8 cellular contexts compared by ENCODE assay signal in the genomic region with DNA sequence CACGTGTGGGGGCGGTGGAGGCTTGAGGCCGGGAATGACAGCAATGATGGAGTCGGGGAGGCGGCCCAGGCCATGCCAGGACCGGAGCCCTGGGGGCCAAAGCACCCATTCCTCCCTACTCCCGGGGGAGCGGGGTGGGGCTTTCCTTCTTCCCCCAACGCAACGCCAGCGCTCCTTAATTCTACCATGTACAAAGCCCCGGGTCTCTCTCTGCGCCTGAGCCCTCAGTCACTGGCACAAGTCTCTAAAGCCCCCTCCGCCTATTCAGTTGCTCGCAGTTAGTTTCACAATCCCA. TPM values are rescaled to one million over a fixed set of nuclear protein-coding genes. Genes with fewer than 3 reads are reported as not detected.
A peak's percentile ranks its signal among the peaks of the same experiment; 100 is the strongest.
DNase-seq lines count a peak whose midpoint lies in the region; ATAC-seq lines count a peak whose summit lies in the region.

No MANE protein-coding gene starts in this region.

- ATAC-seq in naive thymus-derived CD8-positive, alpha-beta T cell, result no peak
- no peak for ATAC-seq in HG03439 (IDR thresholded peaks at IDR 0.05; ENCODE audit: unreplicated experiment)

- H3K27me3 Mint-ChIP-seq in naive thymus-derived CD8-positive, alpha-beta T cell, result no peaks in the 10 kb centered on the region

- H3K9ac ChIP-seq in BLaER1 treated with 17β-estradiol and CSF1 and Interleukin-3, amounts not matched to agents 10 nM and 100 nM, result peak overlapping the region; percentile 61 to 80 (median 75); a peak in 21 of 22 replicates
- no peak overlapping the region for H3K9ac ChIP-seq in HUES48 (ENCODE audit: low read depth, low read length)

- peaks cover 0 to 14% (median 10%) of the 10 kb centered on the region in 11 experiments; a peak in 11 of 22 replicates for H4K20me1 ChIP-seq in BLaER1 treated with 17β-estradiol and CSF1 and Interleukin-3, amounts not matched to agents 10 nM and 100 nM

- POLR2A ChIA-PET in naive thymus-derived CD8-positive, alpha-beta T cell (lab: Charles Lee), result interaction anchor here (0.6 to 6.3 kb wide), 23 partner anchors 8 to 239 kb away, joined by 3 to 110 read pairs (median 5); a partner anchor contains a TSS

- peaks cover 26 to 43% (median 32%) of the 10 kb centered on the region in 4 donors for H3K4me1 Mint-ChIP-seq in naive thymus-derived CD8-positive, alpha-beta T cell

- no peaks in the 10 kb centered on the region for H3K27me3 ChIP-seq in BLaER1 treated with 17β-estradiol and CSF1 and Interleukin-3, amounts not matched to agents 10 nM and 100 nM
- H3K27me3 ChIP-seq in HUES48 (ENCODE audit: control insufficient read depth, insufficient read depth, low read length), result peaks cover 42% of the 10 kb centered on the region

- H3K9me3 ChIP-seq in BLaER1 treated with 17β-estradiol and CSF1 and Interleukin-3, amounts not matched to agents 10 nM and 100 nM (replicated peaks in 1 of 11), result peaks cover 0 to 6% (median 0%) of the 10 kb centered on the region in 11 experiments; a peak in 4 of 22 replicates
- no peaks in the 10 kb centered on the region for H3K9me3 ChIP-seq in HUES48 (ENCODE audit: control insufficient read depth, insufficient read depth, low read length)

- peaks cover 11 to 25% (median 18%) of the 10 kb centered on the region in 11 experiments for H3K36me3 ChIP-seq in BLaER1 treated with 17β-estradiol and CSF1 and Interleukin-3, amounts not matched to agents 10 nM and 100 nM
- no peaks in the 10 kb centered on the region for H3K36me3 ChIP-seq in HUES48 (ENCODE audit: control insufficient read depth, insufficient read depth, low read length)

- peak overlapping the region; percentile 58 to 72 (median 64) for H3K4me3 ChIP-seq in BLaER1 treated with 17β-estradiol and CSF1 and Interleukin-3, amounts not matched to agents 10 nM and 100 nM
- peak overlapping the region; percentile 63; the same call in 1 of the 2 replicates for H3K4me3 ChIP-seq in HUES48 (ENCODE audit: low read depth, low read length)

- H3K36me3 Mint-ChIP-seq in naive thymus-derived CD8-positive, alpha-beta T cell, result peaks cover 0 to 9% (median 0%) of the 10 kb centered on the region in 3 donors

- H3K27ac ChIP-seq in BLaER1 treated with 17β-estradiol and CSF1 and Interleukin-3, amounts not matched to agents 10 nM and 100 nM, result peak overlapping the region; percentile 55 to 85 (median 80); a peak in 21 of 22 replicates
- H3K27ac ChIP-seq in HUES48 (ENCODE audit: low read depth, low read length), result no peak overlapping the region
- peak overlapping the region; percentile 98 for H3K27ac ChIP-seq in caudate nucleus (ENCODE audit: low read depth, low read length)

- H3K4me3 Mint-ChIP-seq in naive thymus-derived CD8-positive, alpha-beta T cell, result peak overlapping the region; percentile 82 to 93 (median 88)

- no peaks in the 10 kb centered on the region for H3K9me3 Mint-ChIP-seq in naive thymus-derived CD8-positive, alpha-beta T cell

- peak overlapping the region; percentile 79 to 96 (median 90) for H3K27ac Mint-ChIP-seq in naive thymus-derived CD8-positive, alpha-beta T cell

- H3K4me2 ChIP-seq in BLaER1 treated with 17β-estradiol and CSF1 and Interleukin-3, amounts not matched to agents 10 nM and 100 nM, result peak overlapping the region; percentile 85 to 99 (median 93)

- peak in 3 of 61 donors; percentile 32 to 58 (median 47) for DNase-seq in caudate nucleus (lab: John Stamatoyannopoulos, UW)
- no peak for DNase-seq in naive thymus-derived CD8-positive, alpha-beta T cell
- DNase-seq in NCI-H1436 (lab: John Stamatoyannopoulos, UW), result no peak
- no peak for DNase-seq in stimulated activated CD8-positive, alpha-beta memory T cell treated with anti-CD3 and anti-CD28 coated beads, Interleukin-4, amount 100 ng/mL, for 48 hours
- no peak for DNase-seq in retina

- peaks cover 45 to 74% (median 59%) of the 10 kb centered on the region in 10 experiments for H3K4me1 ChIP-seq in BLaER1 treated with 17β-estradiol and CSF1 and Interleukin-3, amounts not matched to agents 10 nM and 100 nM
- peaks cover 5% of the 10 kb centered on the region; the same call in 1 of the 2 replicates for H3K4me1 ChIP-seq in HUES48 (ENCODE audit: control insufficient read depth, insufficient read depth, low read length)

RNA-seq across cellular contexts. Expression of a gene that starts 0.2 kb away (rescaled TPM):
- 1 to 10 TPM; 7.8 to 9.4 TPM for total RNA-seq in naive thymus-derived CD8-positive, alpha-beta T cell
- 1 to 10 TPM in 2 of 3 donors, under 1 TPM in 1; 0.65 to 4.8 (median 2.4) TPM for polyA plus RNA-seq in naive thymus-derived CD8-positive, alpha-beta T cell

RNA-seq across cellular contexts. Expression of a gene that starts 13.3 kb away (rescaled TPM):
- 10 to 100 TPM; 16.1 to 19.4 TPM for total RNA-seq in naive thymus-derived CD8-positive, alpha-beta T cell
- polyA plus RNA-seq in naive thymus-derived CD8-positive, alpha-beta T cell, result under 1 TPM in 2 of 3 donors, not detected in 1; 0.44 to 0.80 TPM

RNA-seq across cellular contexts. Expression of a gene that starts 15.4 kb away (rescaled TPM):
- total RNA-seq in naive thymus-derived CD8-positive, alpha-beta T cell, result 100 to 1,000 TPM in 1 of 2 experiments, 10 to 100 TPM in 1; 93.4 to 120 TPM
- polyA plus RNA-seq in naive thymus-derived CD8-positive, alpha-beta T cell, result 100 to 1,000 TPM; 199 to 219 (median 205) TPM

RNA-seq across cellular contexts. Expression of a gene that starts 15.7 kb away (rescaled TPM):
- 10 to 100 TPM; 35.2 to 43.0 TPM for total RNA-seq in naive thymus-derived CD8-positive, alpha-beta T cell
- polyA plus RNA-seq in naive thymus-derived CD8-positive, alpha-beta T cell, result 10 to 100 TPM in 2 of 3 donors, 1 to 10 TPM in 1; 7.6 to 18.5 (median 12.4) TPM

RNA-seq across cellular contexts. Expression of a gene that starts 27.7 kb away (rescaled TPM):
- 100 to 1,000 TPM; 277 to 281 TPM for total RNA-seq in naive thymus-derived CD8-positive, alpha-beta T cell
- polyA plus RNA-seq in naive thymus-derived CD8-positive, alpha-beta T cell, result 10 to 100 TPM in 2 of 3 donors, 1 to 10 TPM in 1; 4.3 to 29.2 (median 15.5) TPM
